24 cellular contexts compared by ENCODE assay signal in genomic region chr1:114764689-114765088, GRCh38. TPM values are rescaled to one million over a fixed set of nuclear protein-coding genes. Genes with fewer than 3 reads are reported as not detected.
DNase-seq lines count a peak whose midpoint lies in the region; ATAC-seq, FAIRE-seq and TF ChIP-seq lines count a peak whose summit lies in the region.
"Had no signal": no experiment of that assay in that cellular context is flagged by ENCODE, and none has a peak within 500 bp of the region (broad histone marks: within the 10 kb centered on the region; RNA-seq: fewer than 3 reads in every experiment).

No MANE protein-coding gene starts in this region.

- H3K9ac ChIP-seq in GM23248 (no peak overlapping the region), K562 (ENCODE audit: insufficient read depth in 1 of 2, low read depth in 2 of 2, low read length in 2 of 2) (no peak overlapping the region), Karpas-422 (ENCODE audit: low read length) (no peak overlapping the region)

- H3K27me3 Mint-ChIP-seq in neural crest cell (ENCODE audit: low read depth) = no peaks in the 10 kb centered on the region
- H3K27me3 Mint-ChIP-seq: activated CD8-positive, alpha-beta memory T cell treated with anti-CD3 and anti-CD28 coated beads, Interleukin-2, amount 10 ng/mL, durations not matched to agents 7 days and 5 days; activated naive CD8-positive, alpha-beta T cell; effector memory CD8-positive, alpha-beta T cell had no signal

- H3K4me1 ChIP-seq in GM23248 (ENCODE audit: insufficient read depth) (no peaks in the 10 kb centered on the region), K562 (replicated peaks in 1 of 2; ENCODE audit: control insufficient read depth in 2 of 2, insufficient read depth in 2 of 2, low read length in 2 of 2) (no peaks in the 10 kb centered on the region), Karpas-422 (ENCODE audit: low read length) (no peaks in the 10 kb centered on the region)
- H3K4me1 ChIP-seq: tibial nerve had no signal

- H3K9me2 ChIP-seq in GM23248 (ENCODE audit: insufficient read depth) (no peaks in the 10 kb centered on the region), Karpas-422 (replicated peaks; ENCODE audit: insufficient read depth, low read length) (no peaks in the 10 kb centered on the region)

- in situ Hi-C loops in GM23248 (cut with MboI) (no loop called here), K562 (cut with MboI) (no loop called here)

- peak; percentile 46 for DNase-seq in CD1c-positive myeloid dendritic cell (ENCODE audit: extremely low spot score)
- peak; percentile 7 for DNase-seq in GM23248
- DNase-seq in K562 (ENCODE audit: extremely low read depth in 1 of 4, low spot score in 3 of 4) = peak in 1 of 4 experiments; percentile 21
- DNase-seq in neural crest cell (ENCODE audit: low read depth, low spot score) = no peak
- DNase-seq in Karpas-422 = no peak
- DNase-seq in GM19239 (ENCODE audit: insufficient read length, low spot score) = no peak
- DNase-seq: activated CD8-positive, alpha-beta memory T cell treated with anti-CD3 and anti-CD28 coated beads, Interleukin-2, amount 10 ng/mL, durations not matched to agents 7 days and 5 days; effector memory CD8-positive, alpha-beta T cell; GDM1; NCI-H1105; NCI-H2081; NCI-H446; NK-92 treated with Interleukin-12 subunit alpha and Interleukin-12 subunit beta, amount 100 ng/mL, for 24 hours; stimulated activated CD4-positive, alpha-beta T cell treated with anti-CD3 and anti-CD28 coated beads, Interleukin-2, amount 100 ng/mL, for 48 hours; stimulated activated naive CD8-positive, alpha-beta T cell treated with anti-CD3 and anti-CD28 coated beads, Interleukin-15, Interleukin-2, amounts not matched to agents 100 U/mL and 50 U/mL, for 24 hours; SW 1271 had no signal

- peak; percentile 78 for ATAC-seq in K562
- no peak for ATAC-seq in HG03520 (IDR thresholded peaks at IDR 0.05; ENCODE audit: unreplicated experiment)
- ATAC-seq: activated CD8-positive, alpha-beta memory T cell treated with anti-CD3 and anti-CD28 coated beads, Interleukin-2, amount 10 ng/mL, durations not matched to agents 7 days and 5 days; effector memory CD8-positive, alpha-beta T cell; stimulated activated naive CD8-positive, alpha-beta T cell treated with anti-CD3 and anti-CD28 coated beads, Interleukin-15, Interleukin-2, amounts not matched to agents 100 U/mL and 50 U/mL, for 24 hours had no signal

- TF ChIP-seq EP300 in K562 (IDR thresholded peaks at IDR 0.05; ENCODE audit: low read length) = no peak

- H3K79me2 ChIP-seq in GM23248 (ENCODE audit: insufficient read depth) (no peaks in the 10 kb centered on the region), K562 (ENCODE audit: control insufficient read depth, insufficient read depth, low read length) (no peaks in the 10 kb centered on the region), Karpas-422 (ENCODE audit: low read length) (no peaks in the 10 kb centered on the region)

- no peaks in the 10 kb centered on the region for H4K20me1 ChIP-seq in GM23248 (ENCODE audit: insufficient read depth)
- H4K20me1 ChIP-seq in K562 (replicated peaks; ENCODE audit: control insufficient read depth, insufficient read depth, low read length) = no peaks in the 10 kb centered on the region
- H4K20me1 ChIP-seq in Karpas-422 (ENCODE audit: insufficient read depth, low read depth, low read length) = no peaks in the 10 kb centered on the region

- no peaks in the 10 kb centered on the region for H3K27me3 ChIP-seq in GM23248 (replicated peaks; ENCODE audit: insufficient read depth)
- H3K27me3 ChIP-seq in K562 (ENCODE audit: control insufficient read depth in 2 of 2, insufficient read depth in 2 of 2, low read length in 2 of 2) = no peaks in the 10 kb centered on the region
- no peaks in the 10 kb centered on the region for H3K27me3 ChIP-seq in Karpas-422 (ENCODE audit: low read length)
- H3K27me3 ChIP-seq: tibial nerve had no signal

- H3F3A ChIP-seq in GM23248 (ENCODE audit: insufficient read depth) = no peaks in the 10 kb centered on the region; the same call in 1 of the 2 replicates

- no peak for TF ChIP-seq POLR2A in K562 (conservative IDR thresholded peaks at IDR 0.05)

- peaks cover 2% of the 10 kb centered on the region for H3K9me3 Mint-ChIP-seq in neural crest cell

- H2AFZ ChIP-seq in GM23248 (no peak overlapping the region), K562 (ENCODE audit: low read depth, low read length) (no peak overlapping the region), Karpas-422 (ENCODE audit: low read length) (no peak overlapping the region)

- intact Hi-C loops in K562 (cut with micrococcal nuclease) = no loop called here

- H3K9me3 ChIP-seq in GM23248 (ENCODE audit: low read depth) (no peaks in the 10 kb centered on the region), K562 (replicated peaks; ENCODE audit: control insufficient read depth, insufficient read depth, low read depth, low read length) (no peaks in the 10 kb centered on the region), Karpas-422 (ENCODE audit: low read length) (no peaks in the 10 kb centered on the region)
- H3K9me3 ChIP-seq: tibial nerve had no signal

- no peak for TF ChIP-seq CTCF in K562 (IDR thresholded peaks at IDR 0.05 in 2 of 3, conservative IDR thresholded peaks at IDR 0.05 in 1 of 3; ENCODE audit: insufficient read depth in 2 of 3, low read depth in 1 of 3, low read length in 3 of 3)
- TF ChIP-seq CTCF in neural crest cell (conservative IDR thresholded peaks at IDR 0.05) = peak; percentile 37

- BruUV-seq in K562 (replicated peaks; lab: Mats Ljungman, UMichigan) = no TSS peak

- no peaks in the 10 kb centered on the region for H3K36me3 ChIP-seq in GM23248 (ENCODE audit: low read depth)
- H3K36me3 ChIP-seq in K562 (ENCODE audit: control insufficient read depth, insufficient read depth, low read length) = peaks cover 4% of the 10 kb centered on the region; the same call in 1 of the 3 replicates
- no peaks in the 10 kb centered on the region for H3K36me3 ChIP-seq in Karpas-422 (ENCODE audit: insufficient read depth, low read length)

- no peaks in the 10 kb centered on the region for H3K4me1 Mint-ChIP-seq in neural crest cell

- H3K36me3 Mint-ChIP-seq in neural crest cell (ENCODE audit: low read depth) = peaks cover 2% of the 10 kb centered on the region

- no peak overlapping the region for H3K4me3 Mint-ChIP-seq in neural crest cell
- H3K4me3 Mint-ChIP-seq: activated CD8-positive, alpha-beta memory T cell treated with anti-CD3 and anti-CD28 coated beads, Interleukin-2, amount 10 ng/mL, durations not matched to agents 7 days and 5 days; activated naive CD8-positive, alpha-beta T cell; activated T-helper 1 cell treated with anti-CD3 and anti-CD28 coated beads, Interleukin-12 subunit alpha, Interleukin-12 subunit beta, Interleukin-2, Interleukin-4 antibody, amounts not matched to agents 30 ng/mL and 10 ng/mL and 1 ng/mL, durations not matched to agents 14 hours and 24 hours and 36 hours; effector memory CD8-positive, alpha-beta T cell had no signal

- TF ChIP-seq RAD21 in K562 (CRISPR knock-in tag; conservative IDR thresholded peaks at IDR 0.05 in 1 of 2, IDR thresholded peaks at IDR 0.05 in 1 of 2) = no peak

- FAIRE-seq in K562 (lab: Jason Lieb, UNC) (peak; percentile 44), GM19239 (lab: Jason Lieb, UNC) (no peak)
- FAIRE-seq: GM12891, islet of Langerhans had no signal

- H3K4me2 ChIP-seq in GM23248 (ENCODE audit: unreplicated experiment) (no peak overlapping the region), K562 (ENCODE audit: insufficient read depth, low read length) (no peak overlapping the region), Karpas-422 (ENCODE audit: low read depth, low read length, poor library complexity, severe bottlenecking) (no peak overlapping the region)
- H3K4me2 ChIP-seq: smooth muscle cell had no signal

- CTCF ChIA-PET in K562 (lab: Yijun Ruan, JAX; ENCODE audit: low intra/inter-chr PET ratio) = no interaction called here

- H3K27ac ChIP-seq in GM23248 (no peak overlapping the region), K562 (ENCODE audit: extremely low read depth, low read depth, low read length) (no peak overlapping the region), Karpas-422 (ENCODE audit: low read length) (no peak overlapping the region)
- H3K27ac ChIP-seq: tibial nerve had no signal

- H3K27ac Mint-ChIP-seq in neural crest cell (ENCODE audit: unreplicated experiment) = no peak overlapping the region
- H3K27ac Mint-ChIP-seq: activated CD8-positive, alpha-beta memory T cell treated with anti-CD3 and anti-CD28 coated beads, Interleukin-2, amount 10 ng/mL, durations not matched to agents 7 days and 5 days; activated naive CD8-positive, alpha-beta T cell; activated T-helper 1 cell treated with anti-CD3 and anti-CD28 coated beads, Interleukin-12 subunit alpha, Interleukin-12 subunit beta, Interleukin-2, Interleukin-4 antibody, amounts not matched to agents 30 ng/mL and 10 ng/mL and 1 ng/mL, durations not matched to agents 14 hours and 24 hours and 36 hours; effector memory CD8-positive, alpha-beta T cell had no signal

- WGBS in GM23248 (ENCODE audit: low coverage in 1 of 2, low lambda C conversion rate in 2 of 2, missing lambda C conversion rate in 2 of 2), 2 experiments = 71 to 74% methylated on average over 4 of the region's 4 CpGs
- WGBS in K562 (ENCODE audit: insufficient coverage, low coverage, missing lambda C conversion rate) = 26% methylated on average over 4 of the region's 4 CpGs

- H3K4me3 ChIP-seq in GM23248 = no peak overlapping the region
- H3K4me3 ChIP-seq in K562 = no peak overlapping the region
- H3K4me3 ChIP-seq in Karpas-422 (ENCODE audit: low read length) = no peak overlapping the region
- H3K4me3 ChIP-seq: lung, smooth muscle cell, tibial nerve had no signal

- no peaks in the 10 kb centered on the region for H3K9me1 ChIP-seq in K562 (ENCODE audit: control insufficient read depth, insufficient read depth, low read length)

- POLR2A ChIA-PET in K562 (lab: Yijun Ruan, JAX) = interaction anchor here (0.7 to 0.9 kb wide), 3 partner anchors 16 to 422 kb away, joined by 3 to 4 read pairs (median 3); partner anchors contain the start of gene SIKE1

RNA-seq across cellular contexts. Expression of gene CSDE1, which starts 6.9 kb away (rescaled TPM):
- 621 and 808 TPM in 2 replicates for total RNA-seq in GM23248 (2014; rRNA removed; shearing (Covaris generic))
- polyA plus RNA-seq in GM23248 (2016; fragmentation: Nextera tagmentation; extraction: Ambion mirVana) (274 and 297 TPM in 2 replicates), K562 (2011; rRNA removed) (293 and 344 TPM in 2 replicates), K562 (2014; fragmentation: Illumina TruSeq; extraction: Trizol) (404 and 453 TPM in 2 replicates), K562 (2014; fragmentation: Nextera tagmentation; extraction: Ambion mirVana) (100 to 1,000 TPM; 174 to 365 TPM), K562 (2014; rRNA removed) (250 and 262 TPM in 2 replicates)
- 115 and 267 TPM in 2 replicates for total RNA-seq in K562 (2011; cell fraction: chromatin; rRNA removed; ENCODE audit: low replicate concordance)
- total RNA-seq in K562 (2011; cell fraction: nucleolus; rRNA removed) = 68.3 and 72.0 TPM in 2 replicates
- 119 and 159 TPM in 2 replicates for total RNA-seq in K562 (2011; cell fraction: nucleoplasm; rRNA removed)
- total RNA-seq in K562 (2014; rRNA removed) (403 and 417 TPM in 2 replicates), K562 (2014; rRNA removed; fragmentation: Illumina TruSeq; extraction: Trizol) (491 and 540 TPM in 2 replicates), K562 (2015; rRNA removed; fragmentation: Illumina TruSeq; extraction: Trizol) (489 and 519 TPM in 2 replicates), K562 (2021) (490 and 538 TPM in 2 replicates), neural crest cell (659 and 685 TPM in 2 replicates)
- 77.3 and 177 TPM in 2 replicates for polyA plus RNA-seq in K562 (2011; cell fraction: cytosol; rRNA removed)
- polyA plus RNA-seq in K562 (2011; cell fraction: nucleus; rRNA removed) = 163 and 234 TPM in 2 replicates
- polyA plus RNA-seq in K562 (2012) = 294 and 854 TPM in 2 replicates
- 1,116 and 1,163 TPM in 2 replicates for polyA minus RNA-seq in K562 (2011; rRNA and poly(A)+ RNA removed)
- polyA minus RNA-seq in K562 (2011; cell fraction: cytosol; rRNA and poly(A)+ RNA removed) = 213 and 256 TPM in 2 replicates
- 82.3 and 182 TPM in 2 replicates for polyA minus RNA-seq in K562 (2011; cell fraction: nucleus; rRNA and poly(A)+ RNA removed)
- 310 and 375 TPM in 2 replicates for total RNA-seq in Karpas-422 (2014; rRNA removed; shearing (Covaris generic); ENCODE audit: low replicate concordance)

RNA-seq across cellular contexts. Expression of gene SIKE1, which starts 15.8 kb away (rescaled TPM):
- 70.3 and 106 TPM in 2 replicates for total RNA-seq in GM23248 (2014; rRNA removed; shearing (Covaris generic))
- polyA plus RNA-seq in GM23248 (2016; fragmentation: Nextera tagmentation; extraction: Ambion mirVana) (50.9 and 53.0 TPM in 2 replicates), K562 (2011; rRNA removed) (91.1 and 98.0 TPM in 2 replicates), K562 (2014; fragmentation: Illumina TruSeq; extraction: Trizol) (45.9 and 56.3 TPM in 2 replicates), K562 (2014; fragmentation: Nextera tagmentation; extraction: Ambion mirVana) (10 to 100 TPM; 21.8 to 31.4 TPM), K562 (2014; rRNA removed) (103 TPM in 2 replicates)
- 33.9 and 50.7 TPM in 2 replicates for total RNA-seq in K562 (2011; cell fraction: chromatin; rRNA removed; ENCODE audit: low replicate concordance)
- 36.4 and 47.5 TPM in 2 replicates for total RNA-seq in K562 (2011; cell fraction: nucleolus; rRNA removed)
- 41.2 and 48.9 TPM in 2 replicates for total RNA-seq in K562 (2011; cell fraction: nucleoplasm; rRNA removed)
- total RNA-seq in K562 (2014; rRNA removed) (144 and 145 TPM in 2 replicates), K562 (2014; rRNA removed; fragmentation: Illumina TruSeq; extraction: Trizol) (80.2 and 84.5 TPM in 2 replicates), K562 (2015; rRNA removed; fragmentation: Illumina TruSeq; extraction: Trizol) (63.6 and 67.4 TPM in 2 replicates), K562 (2021) (76.3 and 80.8 TPM in 2 replicates), neural crest cell (65.0 and 65.7 TPM in 2 replicates)
- 44.0 and 50.8 TPM in 2 replicates for polyA plus RNA-seq in K562 (2011; cell fraction: cytosol; rRNA removed)
- 47.8 and 51.2 TPM in 2 replicates for polyA plus RNA-seq in K562 (2011; cell fraction: nucleus; rRNA removed)
- polyA plus RNA-seq in K562 (2012) = 34.4 and 70.7 TPM in 2 replicates
- polyA minus RNA-seq in K562 (2011; rRNA and poly(A)+ RNA removed) = 112 and 117 TPM in 2 replicates
- polyA minus RNA-seq in K562 (2011; cell fraction: cytosol; rRNA and poly(A)+ RNA removed) = 33.7 and 49.5 TPM in 2 replicates
- 52.5 and 60.4 TPM in 2 replicates for polyA minus RNA-seq in K562 (2011; cell fraction: nucleus; rRNA and poly(A)+ RNA removed)
- total RNA-seq in Karpas-422 (2014; rRNA removed; shearing (Covaris generic); ENCODE audit: low replicate concordance) = 75.4 and 106 TPM in 2 replicates

RNA-seq across cellular contexts. Expression of gene NRAS, which starts 48.1 kb away (rescaled TPM):
- total RNA-seq in GM23248 (2014; rRNA removed; shearing (Covaris generic)) = 65.0 and 70.7 TPM in 2 replicates
- polyA plus RNA-seq in GM23248 (2016; fragmentation: Nextera tagmentation; extraction: Ambion mirVana) = 36.8 and 38.7 TPM in 2 replicates
- total RNA-seq in K562 (2011; cell fraction: chromatin; rRNA removed; ENCODE audit: low replicate concordance) = 6.6 and 16.1 TPM in 2 replicates
- total RNA-seq in K562 (2011; cell fraction: nucleolus; rRNA removed) = 6.3 and 6.6 TPM in 2 replicates
- 13.1 and 23.9 TPM in 2 replicates for total RNA-seq in K562 (2011; cell fraction: nucleoplasm; rRNA removed)
- 48.8 and 54.0 TPM in 2 replicates for total RNA-seq in K562 (2014; rRNA removed)
- total RNA-seq in K562 (2014; rRNA removed; fragmentation: Illumina TruSeq; extraction: Trizol) = 94.5 and 107 TPM in 2 replicates
- 75.7 and 84.1 TPM in 2 replicates for total RNA-seq in K562 (2015; rRNA removed; fragmentation: Illumina TruSeq; extraction: Trizol)
- total RNA-seq in K562 (2021) = 60.3 and 60.6 TPM in 2 replicates
- polyA plus RNA-seq in K562 (2011; rRNA removed) = 56.1 and 76.7 TPM in 2 replicates
- 18.1 and 33.5 TPM in 2 replicates for polyA plus RNA-seq in K562 (2011; cell fraction: cytosol; rRNA removed)
- polyA plus RNA-seq in K562 (2011; cell fraction: nucleus; rRNA removed) = 7.7 and 9.0 TPM in 2 replicates
- 43.0 and 46.9 TPM in 2 replicates for polyA plus RNA-seq in K562 (2012)
- 64.2 and 75.4 TPM in 2 replicates for polyA plus RNA-seq in K562 (2014; fragmentation: Illumina TruSeq; extraction: Trizol)
- polyA plus RNA-seq in K562 (2014; fragmentation: Nextera tagmentation; extraction: Ambion mirVana) = 10 to 100 TPM; 58.2 to 79.7 TPM
- polyA plus RNA-seq in K562 (2014; rRNA removed) = 40.7 and 49.0 TPM in 2 replicates
- 132 and 140 TPM in 2 replicates for polyA minus RNA-seq in K562 (2011; rRNA and poly(A)+ RNA removed)
- 35.5 and 51.2 TPM in 2 replicates for polyA minus RNA-seq in K562 (2011; cell fraction: cytosol; rRNA and poly(A)+ RNA removed)
- polyA minus RNA-seq in K562 (2011; cell fraction: nucleus; rRNA and poly(A)+ RNA removed) = 7.1 and 13.3 TPM in 2 replicates
- total RNA-seq in neural crest cell = 64.8 and 66.0 TPM in 2 replicates
- 30.6 and 68.0 TPM in 2 replicates for total RNA-seq in Karpas-422 (2014; rRNA removed; shearing (Covaris generic); ENCODE audit: low replicate concordance)

Comparison
In these comparisons a context has a peak if more than half of its experiments do, and no peak if none do; other contexts are left out.
1. DNase-seq: peak in CD1c-positive myeloid dendritic cell (single experiment) and GM23248 (single experiment); none in neural crest cell (single experiment), Karpas-422 (single experiment) and GM19239 (single experiment).